ENCODE assay signal across 8 cellular contexts in genomic region chr5:138353550-138353893, GRCh38. TPM values are rescaled to one million over a fixed set of nuclear protein-coding genes. Genes with fewer than 3 reads are reported as not detected.
A peak's percentile ranks its signal among the peaks of the same experiment; 100 is the strongest.
DNase-seq lines count a peak whose midpoint lies in the region; ATAC-seq and TF ChIP-seq lines count a peak whose summit lies in the region.

No MANE protein-coding gene starts in this region.

- ATAC-seq in stimulated activated memory B cell treated with anti-CD40 and anti-IgM and Interleukin-4, amounts not matched to agents 10 μg/mL and 1 μg/mL and 100 μg/mL, for 72 hours = no peak
- ATAC-seq in GM18520 (IDR thresholded peaks at IDR 0.05; ENCODE audit: unreplicated experiment) = no peak

- peaks cover 27% of the 10 kb centered on the region for H3K36me3 Mint-ChIP-seq in activated naive CD4-positive, alpha-beta T cell treated with anti-CD3 and anti-CD28 coated beads, Interleukin-2, amount 10 ng/mL, durations not matched to agents 7 days and 5 days
- H3K36me3 Mint-ChIP-seq in stimulated activated memory B cell treated with anti-CD40 and anti-IgM and Interleukin-4, amounts not matched to agents 10 μg/mL and 1 μg/mL and 100 μg/mL, for 72 hours = peaks cover 24% of the 10 kb centered on the region

- H3K27me3 ChIP-seq in cardiac muscle cell = no peaks in the 10 kb centered on the region

- H3K9me3 ChIP-seq in cardiac muscle cell (ENCODE audit: low read depth) = no peaks in the 10 kb centered on the region

- peaks cover 3% of the 10 kb centered on the region for H3K27me3 Mint-ChIP-seq in activated naive CD4-positive, alpha-beta T cell treated with anti-CD3 and anti-CD28 coated beads, Interleukin-2, amount 10 ng/mL, durations not matched to agents 7 days and 5 days
- H3K27me3 Mint-ChIP-seq in stimulated activated memory B cell treated with anti-CD40 and anti-IgM and Interleukin-4, amounts not matched to agents 10 μg/mL and 1 μg/mL and 100 μg/mL, for 72 hours = no peaks in the 10 kb centered on the region

- intact Hi-C loops in cardiac septum (cut with DNase I) = loop anchor here (2.0 kb wide), 1 partner anchor 15 kb away; the partner anchor contains the start of gene FAM53C

- no peak for DNase-seq in cardiac muscle cell (ENCODE audit: low read depth in 1 of 2, low spot score in 1 of 2)
- no peak for DNase-seq in cardiac septum (ENCODE audit: low spot score)
- DNase-seq in activated naive CD4-positive, alpha-beta T cell treated with anti-CD3 and anti-CD28 coated beads, Interleukin-2, amount 10 ng/mL, durations not matched to agents 7 days and 5 days = peak; percentile 56
- no peak for DNase-seq in GOT3 (lab: John Stamatoyannopoulos, UW)
- no peak for DNase-seq in foreskin melanocyte

- H3K4me1 ChIP-seq in cardiac muscle cell (ENCODE audit: low read depth) = peaks cover 20% of the 10 kb centered on the region

- H3K4me3 ChIP-seq in cardiac muscle cell (peak overlapping the region; percentile 81), iPS-11a (ENCODE audit: low read depth, low read length) (peak overlapping the region; percentile 77)

- CTCF ChIA-PET in activated naive CD4-positive, alpha-beta T cell treated with anti-CD3 and anti-CD28 coated beads, Interleukin-2, amount 10 ng/mL, durations not matched to agents 7 days and 5 days (lab: Charles Lee) = interaction anchor here (0.6 to 6.7 kb wide), 20 partner anchors 9 to 222 kb away, joined by 3 to 209 read pairs (median 5); partner anchors contain the start of genes BRD8, CDC23, CDC25C and ETF1

- peak overlapping the region; percentile 95 for H3K27ac Mint-ChIP-seq in activated naive CD4-positive, alpha-beta T cell treated with anti-CD3 and anti-CD28 coated beads, Interleukin-2, amount 10 ng/mL, durations not matched to agents 7 days and 5 days
- H3K27ac Mint-ChIP-seq in stimulated activated memory B cell treated with anti-CD40 and anti-IgM and Interleukin-4, amounts not matched to agents 10 μg/mL and 1 μg/mL and 100 μg/mL, for 72 hours = peak overlapping the region; percentile 94

- H3K27ac ChIP-seq in cardiac muscle cell = peak overlapping the region; percentile 98

- peak overlapping the region; percentile 84 for H3K4me3 Mint-ChIP-seq in activated naive CD4-positive, alpha-beta T cell treated with anti-CD3 and anti-CD28 coated beads, Interleukin-2, amount 10 ng/mL, durations not matched to agents 7 days and 5 days
- peak overlapping the region; percentile 88 for H3K4me3 Mint-ChIP-seq in stimulated activated memory B cell treated with anti-CD40 and anti-IgM and Interleukin-4, amounts not matched to agents 10 μg/mL and 1 μg/mL and 100 μg/mL, for 72 hours

- TF ChIP-seq CTCF in cardiac muscle cell (IDR thresholded peaks at IDR 0.05; ENCODE audit: low read depth, low read length) = no peak

- peaks cover 40% of the 10 kb centered on the region for H3K4me1 Mint-ChIP-seq in activated naive CD4-positive, alpha-beta T cell treated with anti-CD3 and anti-CD28 coated beads, Interleukin-2, amount 10 ng/mL, durations not matched to agents 7 days and 5 days
- peaks cover 52% of the 10 kb centered on the region for H3K4me1 Mint-ChIP-seq in stimulated activated memory B cell treated with anti-CD40 and anti-IgM and Interleukin-4, amounts not matched to agents 10 μg/mL and 1 μg/mL and 100 μg/mL, for 72 hours

- peaks cover 8% of the 10 kb centered on the region for H3K9me3 Mint-ChIP-seq in activated naive CD4-positive, alpha-beta T cell treated with anti-CD3 and anti-CD28 coated beads, Interleukin-2, amount 10 ng/mL, durations not matched to agents 7 days and 5 days
- H3K9me3 Mint-ChIP-seq in stimulated activated memory B cell treated with anti-CD40 and anti-IgM and Interleukin-4, amounts not matched to agents 10 μg/mL and 1 μg/mL and 100 μg/mL, for 72 hours = peaks cover 5% of the 10 kb centered on the region

- H3K36me3 ChIP-seq in cardiac muscle cell = no peaks in the 10 kb centered on the region

RNA-seq across cellular contexts. Expression of gene KDM3B, which starts 1.0 kb away (rescaled TPM):
- 69.4 and 99.2 TPM in 2 replicates for total RNA-seq in cardiac muscle cell
- polyA plus RNA-seq in cardiac muscle cell = 36.5 and 58.4 TPM in 2 replicates
- 48.5 TPM for total RNA-seq in cardiac septum

RNA-seq across cellular contexts. Expression of gene FAM53C, which starts 15.5 kb away (rescaled TPM):
- total RNA-seq in cardiac muscle cell (31.1 and 45.4 TPM in 2 replicates), cardiac septum (23.8 TPM)
- polyA plus RNA-seq in cardiac muscle cell = 43.6 and 52.8 TPM in 2 replicates

RNA-seq across cellular contexts. Expression of gene CDC25C, which starts 21.9 kb away (rescaled TPM):
- 2.7 and 16.2 TPM in 2 replicates for total RNA-seq in cardiac muscle cell
- 5.0 and 18.8 TPM in 2 replicates for polyA plus RNA-seq in cardiac muscle cell
- total RNA-seq in cardiac septum = 0.19 TPM
